Comparison of ENCODE assay signal across 6 cellular contexts in the genomic region with DNA sequence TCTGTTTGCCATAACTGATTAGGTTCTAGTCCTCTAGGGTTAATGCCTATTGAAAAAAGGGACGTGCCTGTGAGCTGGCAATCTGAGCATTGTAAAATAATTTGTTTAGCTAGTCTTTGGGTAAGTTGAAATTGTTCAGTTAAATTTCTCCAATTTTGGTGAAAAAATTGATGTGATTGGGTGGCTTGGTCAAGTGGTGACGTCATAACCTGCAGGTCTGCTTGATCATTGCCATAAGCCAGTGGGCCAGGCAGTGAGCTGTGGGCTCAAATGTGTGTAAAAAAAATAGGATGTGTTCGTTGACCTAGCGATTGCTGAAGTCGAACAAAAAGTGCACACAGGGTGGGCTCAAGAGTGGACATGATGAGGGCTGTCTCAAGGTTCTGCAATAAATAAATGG.
"Had no signal": no experiment of that assay in that cellular context is flagged by ENCODE, and none has a peak within 500 bp of the region (broad histone marks: within the 10 kb centered on the region; RNA-seq: fewer than 3 reads in every experiment).

No MANE protein-coding gene starts in this region.

- ATAC-seq: K562 had no signal

- H3K27ac ChIP-seq: HL-60 had no signal

- DNase-seq: IMR-90, KBM-7, KG1 had no signal

- FAIRE-seq: HTR-8/SVneo, K562 had no signal

- H3K4me3 ChIP-seq: K562 had no signal
